ENCODE assay signal across 15 cellular contexts in the genomic region with DNA sequence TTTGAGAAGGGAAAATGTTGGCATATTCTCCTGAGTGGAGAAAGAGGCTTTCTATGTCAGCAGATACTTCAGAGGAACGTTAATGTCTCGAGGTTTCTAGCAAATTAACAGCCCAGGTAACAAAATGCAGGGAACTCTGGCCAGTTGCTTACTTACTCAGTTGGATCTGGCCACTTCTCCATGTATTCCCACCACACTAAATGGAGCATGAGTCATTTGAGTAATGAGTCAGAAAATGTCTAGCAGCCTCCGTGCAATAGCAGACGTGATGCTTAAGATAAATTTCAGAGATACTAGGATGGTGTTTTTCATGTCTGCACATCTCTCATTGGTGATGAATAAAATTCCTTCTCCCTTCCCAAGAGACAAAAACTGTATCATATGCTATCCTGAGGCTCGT.
DNase-seq lines count a peak whose midpoint lies in the region; ATAC-seq, FAIRE-seq and TF ChIP-seq lines count a peak whose summit lies in the region.
"Had no signal": no experiment of that assay in that cellular context is flagged by ENCODE, and none has a peak within 500 bp of the region (broad histone marks: within the 10 kb centered on the region; RNA-seq: fewer than 3 reads in every experiment).

No MANE protein-coding gene starts in this region.

- 80 to 86% methylated on average over 5 of the region's 5 CpGs for WGBS in pancreas, 2 donors
- 57 to 63% (median 59%) methylated on average over 5 of the region's 5 CpGs for WGBS in psoas muscle, 3 donors
- 78 to 86% (median 82%) methylated on average over 5 of the region's 5 CpGs for WGBS in spleen, 5 donors

- peak; percentile 1 for DNase-seq in DMS53 treated with DMSO at 0.1 percent for 48 hours (lab: John Stamatoyannopoulos, UW; ENCODE audit: unreplicated experiment)
- DNase-seq in MG63: peak; percentile 9
- peak; percentile 90 for DNase-seq in epithelial cell of esophagus (ENCODE audit: low read depth)
- DNase-seq in pancreas: no peak
- no peak for DNase-seq in psoas muscle
- DNase-seq in spleen: no peak
- DNase-seq: activated CD4-positive, alpha-beta memory T cell treated with anti-CD3 and anti-CD28 coated beads for 36 hours; activated naive CD4-positive, alpha-beta T cell treated with Interleukin-2 at 50 U/mL for 16 hours; dorsolateral prefrontal cortex; hippocampal formation; stimulated activated naive B cell treated with anti-CD40 and anti-IgM and Interleukin-4, amounts not matched to agents 10 μg/mL and 1 μg/mL and 100 μg/mL, for 72 hours; T-helper 1 cell had no signal

- no peak for FAIRE-seq in pancreas (lab: Jason Lieb, UNC)

- H3K9me3 ChIP-seq in MG63 (no peaks in the 10 kb centered on the region), pancreas (no peaks in the 10 kb centered on the region), psoas muscle (no peaks in the 10 kb centered on the region), spleen (no peaks in the 10 kb centered on the region)

- H3K27me3 ChIP-seq in MG63 (no peaks in the 10 kb centered on the region), pancreas (no peaks in the 10 kb centered on the region), psoas muscle (ENCODE audit: insufficient read depth in 3 of 3, low read length in 2 of 3) (no peaks in the 10 kb centered on the region), spleen (replicated peaks in 1 of 7) (no peaks in the 10 kb centered on the region)
- H3K27me3 ChIP-seq: dorsolateral prefrontal cortex had no signal

- TF ChIP-seq CTCF in epithelial cell of esophagus (IDR thresholded peaks at IDR 0.05; ENCODE audit: insufficient read depth, low read depth, low read length, missing control alignments) (no peak), pancreas (IDR thresholded peaks at IDR 0.05) (no peak), psoas muscle (IDR thresholded peaks at IDR 0.05) (no peak), spleen (IDR thresholded peaks at IDR 0.05 in 8 of 11, conservative IDR thresholded peaks at IDR 0.05 in 3 of 11) (no peak)

- peak in 3 of 4 donors; percentile 38 to 79 (median 44) for ATAC-seq in pancreas
- ATAC-seq in psoas muscle: no peak
- ATAC-seq in GM19035 (IDR thresholded peaks at IDR 0.05; ENCODE audit: unreplicated experiment): no peak
- ATAC-seq in HG02970 (IDR thresholded peaks at IDR 0.05; ENCODE audit: low FRiP score, unreplicated experiment): no peak
- ATAC-seq: stimulated activated naive B cell treated with anti-CD40 and anti-IgM and Interleukin-4, amounts not matched to agents 10 μg/mL and 1 μg/mL and 100 μg/mL, for 72 hours had no signal

- H3K36me3 ChIP-seq in MG63 (no peaks in the 10 kb centered on the region), pancreas (no peaks in the 10 kb centered on the region), psoas muscle (ENCODE audit: insufficient read depth in 1 of 2, low read depth in 1 of 2) (no peaks in the 10 kb centered on the region), spleen (no peaks in the 10 kb centered on the region)

- H3K4me1 ChIP-seq in pancreas (no peaks in the 10 kb centered on the region), psoas muscle (no peaks in the 10 kb centered on the region), spleen (no peaks in the 10 kb centered on the region)

- H3K27ac ChIP-seq in pancreas (no peak overlapping the region), psoas muscle (no peak overlapping the region), spleen (no peak overlapping the region)
- H3K27ac ChIP-seq: dorsolateral prefrontal cortex, KMS-11 had no signal

- no peak for TF ChIP-seq POLR2A in spleen (IDR thresholded peaks at IDR 0.05)

- H3K4me3 ChIP-seq in MG63 (no peak overlapping the region), epithelial cell of esophagus (ENCODE audit: low read length) (no peak overlapping the region), pancreas (no peak overlapping the region), psoas muscle (no peak overlapping the region), spleen (no peak overlapping the region)
- H3K4me3 ChIP-seq: dorsolateral prefrontal cortex had no signal

- intact Hi-C loops in pancreas (cut with DNase I) (no loop called here), psoas muscle (cut with DNase I) (no loop called here), spleen (cut with DNase I; ENCODE audit: low total_unique reads) (no loop called here)

Comparison
In these comparisons a context has a peak if more than half of its experiments do, and no peak if none do; other contexts are left out.
1. DNase-seq: peak in DMS53 treated with DMSO at 0.1 percent for 48 hours (single experiment), MG63 (single experiment) and epithelial cell of esophagus (single experiment); none in pancreas (0 of 6), psoas muscle (0 of 2) and spleen (single experiment).
2. ATAC-seq: peak in pancreas (3 of 4); none in psoas muscle (0 of 4), GM19035 (single experiment) and HG02970 (single experiment).